Comparison of ENCODE assay signal across 8 cellular contexts in the genomic region with DNA sequence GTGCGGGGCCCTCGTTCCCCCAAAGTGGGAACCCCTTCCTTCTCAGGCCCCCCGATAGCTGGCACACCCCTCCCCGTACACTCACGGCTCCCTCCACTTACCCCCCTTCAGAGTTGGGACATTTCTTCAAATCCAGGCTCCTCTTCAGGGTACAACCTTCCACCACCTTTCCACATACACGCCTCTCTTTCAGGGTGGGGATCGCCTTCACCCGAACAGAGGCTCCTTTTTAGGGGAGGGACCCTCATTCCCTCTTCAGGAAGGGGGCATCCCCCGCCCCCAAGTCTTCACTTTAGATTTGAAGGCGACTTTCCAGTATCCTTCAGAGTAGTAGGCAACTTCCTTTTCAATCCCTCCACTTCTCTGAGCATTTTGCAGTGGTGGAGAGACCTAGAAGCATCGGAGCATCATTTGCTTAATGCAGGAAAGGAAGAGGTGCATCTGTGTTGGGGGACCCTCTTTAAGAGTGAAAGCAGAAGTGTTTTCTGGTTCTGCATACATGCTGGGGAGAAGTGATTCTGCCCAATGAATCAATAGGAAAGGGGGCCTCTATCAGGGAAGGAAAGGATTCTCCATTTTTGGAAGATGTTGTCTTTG. TPM values are rescaled to one million over a fixed set of nuclear protein-coding genes. Genes with fewer than 3 reads are reported as not detected.
A peak's percentile ranks its signal among the peaks of the same experiment; 100 is the strongest.
DNase-seq lines count a peak whose midpoint lies in the region; ATAC-seq, FAIRE-seq and TF ChIP-seq lines count a peak whose summit lies in the region.

No MANE protein-coding gene starts in this region.

- H3K79me2 ChIP-seq in Karpas-422 (ENCODE audit: low read length) = peaks cover 56% of the 10 kb centered on the region
- H3K79me2 ChIP-seq in GM12878 (ENCODE audit: control insufficient read depth, insufficient read depth, low read length) = peaks cover 58% of the 10 kb centered on the region

- H2AFZ ChIP-seq in Karpas-422 (ENCODE audit: low read length) (peak overlapping the region; percentile 31; the same call in 1 of the 2 replicates), GM12878 (ENCODE audit: control insufficient read depth, low read depth, low read length) (peak overlapping the region; percentile 68)

- no peak for TF ChIP-seq RAD21 in GM12878 (IDR thresholded peaks at IDR 0.05; ENCODE audit: insufficient read depth, low read depth, low read length)

- H4K20me1 ChIP-seq in Karpas-422 (ENCODE audit: insufficient read depth, low read depth, low read length) = peaks cover 12% of the 10 kb centered on the region; the same call in 1 of the 2 replicates
- no peaks in the 10 kb centered on the region for H4K20me1 ChIP-seq in GM12878 (ENCODE audit: control insufficient read depth, insufficient read depth)

- TF ChIP-seq CTCF in GM12878 (IDR thresholded peaks at IDR 0.05 in 2 of 3, conservative IDR thresholded peaks at IDR 0.05 in 1 of 3; ENCODE audit: control insufficient read depth in 2 of 3, extremely low read depth in 1 of 3, insufficient read depth in 1 of 3, low read depth in 3 of 3, low read length in 3 of 3) (no peak), right lobe of liver (IDR thresholded peaks at IDR 0.05) (no peak), uterus (IDR thresholded peaks at IDR 0.05) (no peak)

- CTCF ChIA-PET in GM12878 (lab: Yijun Ruan, JAX) = interaction anchor here (1.2 to 4.6 kb wide), 9 partner anchors 13 to 83 kb away, joined by 3 to 34 read pairs (median 4); no protein-coding TSS in a partner anchor

- H3K4me3 ChIP-seq in Karpas-422 (ENCODE audit: low read length) (peak overlapping the region; percentile 91), GM12878 (peak overlapping the region; percentile 92), right lobe of liver (peak overlapping the region; percentile 83 to 89 (median 87)), uterus (peak overlapping the region; percentile 73 to 82)

- WGBS in GM12878 (ENCODE audit: insufficient coverage, insufficient replicate concordance, low lambda C conversion rate, missing lambda C conversion rate) = under 1% methylated on average over 9 of the region's 11 CpGs
- WGBS in right lobe of liver (ENCODE audit: insufficient coverage, low coverage, low lambda C conversion rate, missing lambda C conversion rate) = 4% methylated on average over 11 of the region's 11 CpGs

- RAD21 ChIA-PET in GM12878 (lab: Charles Lee; ENCODE audit: unreplicated experiment) = interaction anchor here (0.7 to 4.7 kb wide), 9 partner anchors 11 to 65 kb away, joined by 3 to 41 read pairs (median 13); no protein-coding TSS in a partner anchor

- H3K36me3 ChIP-seq in Karpas-422 (ENCODE audit: insufficient read depth, low read length) (peaks cover 8% of the 10 kb centered on the region; the same call in 1 of the 2 replicates), GM12878 (ENCODE audit: control insufficient read depth in 2 of 2, insufficient read depth in 2 of 2, low read length in 1 of 2) (no peaks in the 10 kb centered on the region), right lobe of liver (no peaks in the 10 kb centered on the region), uterus (no peaks in the 10 kb centered on the region)

- in situ Hi-C loops in GM12878 (cut with MboI) = loop anchor here (5.0 kb wide), 1 partner anchor 68 kb away; no protein-coding TSS in a partner anchor

- H3K9me3 ChIP-seq in Karpas-422 (ENCODE audit: low read length) (no peaks in the 10 kb centered on the region), GM12878 (replicated peaks; ENCODE audit: control insufficient read depth, insufficient read depth, low read length) (no peaks in the 10 kb centered on the region), right lobe of liver (no peaks in the 10 kb centered on the region), uterus (no peaks in the 10 kb centered on the region)

- no peaks in the 10 kb centered on the region; the same call in 1 of the 2 replicates for H3K9me2 ChIP-seq in Karpas-422 (replicated peaks; ENCODE audit: insufficient read depth, low read length)

- no peak for DNase-seq in GM12892 (ENCODE audit: insufficient read length)
- DNase-seq in Karpas-422 = peak; percentile 93
- no peak for DNase-seq in GM12878 (ENCODE audit: low read depth, low spot score)
- no peak for DNase-seq in right lobe of liver
- no peak for DNase-seq in uterus
- DNase-seq in posterior vena cava (ENCODE audit: low spot score) = no peak
- DNase-seq in NCI-H446 treated with DMSO at 0.1 percent for 48 hours (lab: John Stamatoyannopoulos, UW) = no peak

- no peak for TF ChIP-seq EP300 in GM12878 (IDR thresholded peaks at IDR 0.05; ENCODE audit: borderline replicate concordance in 1 of 2, control insufficient read depth in 1 of 2, low read depth in 2 of 2, low read length in 2 of 2)

- peak overlapping the region; percentile 96 for H3K4me2 ChIP-seq in Karpas-422 (ENCODE audit: low read depth, low read length, poor library complexity, severe bottlenecking)
- H3K4me2 ChIP-seq in GM12878 (ENCODE audit: control insufficient read depth, insufficient read depth) = peak overlapping the region; percentile 48

- H3K4me1 ChIP-seq in Karpas-422 (ENCODE audit: low read length) (peaks cover 35% of the 10 kb centered on the region), GM12878 (ENCODE audit: control insufficient read depth, insufficient read depth, low read length) (peaks cover 3% of the 10 kb centered on the region), right lobe of liver (peaks cover 0 to 31% (median 4%) of the 10 kb centered on the region in 4 donors), uterus (peaks cover 0 to 12% of the 10 kb centered on the region in 2 donors)

- POLR2A ChIA-PET in GM12878 (lab: Charles Lee) = interaction anchor here (1.3 to 4.9 kb wide), 7 partner anchors 12 to 80 kb away, joined by 3 to 45 read pairs (median 13); no protein-coding TSS in a partner anchor

- intact Hi-C loops in GM12878 (cut with micrococcal nuclease; ENCODE audit: unreplicated experiment) = loop anchor here (1.0 to 2.0 kb wide), 3 partner anchors 27 to 68 kb away; no protein-coding TSS in a partner anchor
- intact Hi-C loops in right lobe of liver (cut with DNase I) = no loop called here
- intact Hi-C loops in uterus (cut with DNase I; ENCODE audit: low total_unique reads) = no loop called here
- intact Hi-C loops in posterior vena cava (cut with DNase I) = loop anchor here in 1 of 2 donors (5.0 kb wide), 1 partner anchor 38 kb away; no protein-coding TSS in a partner anchor

- TF ChIP-seq POLR2A in GM12892 (IDR thresholded peaks at IDR 0.05; ENCODE audit: low read depth, low read length) (no peak), GM12878 (IDR thresholded peaks at IDR 0.05; ENCODE audit: low read depth, low read length) (no peak), right lobe of liver (IDR thresholded peaks at IDR 0.05) (no peak), uterus (IDR thresholded peaks at IDR 0.05) (no peak)

- peak overlapping the region; percentile 95 for H3K27ac ChIP-seq in Karpas-422 (ENCODE audit: low read length)
- peak overlapping the region; percentile 82 for H3K27ac ChIP-seq in GM12878 (ENCODE audit: control insufficient read depth, insufficient read depth)
- H3K27ac ChIP-seq in right lobe of liver = peak overlapping the region; percentile 90 to 96 (median 92)
- peak overlapping the region; percentile 89 to 90 for H3K27ac ChIP-seq in uterus

- H3K9ac ChIP-seq in Karpas-422 (ENCODE audit: low read length) = peak overlapping the region; percentile 95
- peak overlapping the region; percentile 87 for H3K9ac ChIP-seq in GM12878 (ENCODE audit: control insufficient read depth, insufficient read depth, low read length)

- SMC1A ChIA-PET in GM12878 (lab: Charles Lee; ENCODE audit: uncharacterized antibody, unreplicated experiment) = interaction anchor here (1.3 to 6.4 kb wide), 12 partner anchors 9 to 113 kb away, joined by 3 to 63 read pairs (median 13); no protein-coding TSS in a partner anchor

- peak; percentile 40 for FAIRE-seq in GM12892 (lab: Jason Lieb, UNC)
- FAIRE-seq in GM12878 (lab: Jason Lieb, UNC) = peak; percentile 75

- BruUV-seq in GM12878 (replicated peaks; lab: Mats Ljungman, UMichigan) = no TSS peak

- ATAC-seq in GM21619 (IDR thresholded peaks at IDR 0.05; ENCODE audit: unreplicated experiment) (peak; percentile 26), GM12878 (peak; percentile 63), right lobe of liver (peak in 3 of 4 donors; percentile 1 to 13 (median 8))

- H3K27me3 ChIP-seq in Karpas-422 (ENCODE audit: low read length) = no peaks in the 10 kb centered on the region
- no peaks in the 10 kb centered on the region for H3K27me3 ChIP-seq in GM12878 (replicated peaks in 1 of 2; ENCODE audit: control insufficient read depth in 2 of 2, insufficient read depth in 2 of 2, low read length in 1 of 2)
- H3K27me3 ChIP-seq in right lobe of liver = no peaks in the 10 kb centered on the region
- H3K27me3 ChIP-seq in uterus = no peaks in the 10 kb centered on the region

TF ChIP-seq in GM12878, 131 proteins besides CTCF, POLR2A, EP300 and RAD21 (continues in another document):
- TF ChIP-seq MTA2 (IDR thresholded peaks at IDR 0.05; ENCODE audit: low read depth) = peak; percentile 18; the same call in 1 of the 2 replicates

RNA-seq across cellular contexts. Expression of gene EML4, which starts 0.8 kb away (rescaled TPM):
- 22.7 TPM for polyA plus RNA-seq in GM12892 (2012; ENCODE audit: missing spikeins)
- 61.1 and 74.8 TPM in 2 replicates for total RNA-seq in Karpas-422 (2014; rRNA removed; shearing (Covaris generic); ENCODE audit: low replicate concordance)
- total RNA-seq in GM12878 (2013; cell fraction: nucleolus; rRNA removed) = 180 and 187 TPM in 2 replicates
- total RNA-seq in GM12878 (2014; rRNA removed) = 70.9 and 82.6 TPM in 2 replicates
- total RNA-seq in GM12878 (2014; rRNA removed; fragmentation: Illumina TruSeq; extraction: Trizol) = 82.9 and 83.6 TPM in 2 replicates
- total RNA-seq in GM12878 (2021) = 80.9 and 91.3 TPM in 2 replicates
- 23.3 TPM for polyA plus RNA-seq in GM12878 (2011; ENCODE audit: low read depth)
- polyA plus RNA-seq in GM12878 (2011; rRNA removed) = 85.1 and 110 TPM in 2 replicates
- polyA plus RNA-seq in GM12878 (2011; cell fraction: cytosol; rRNA removed) = 35.9 and 42.7 TPM in 2 replicates
- 68.7 and 75.4 TPM in 2 replicates for polyA plus RNA-seq in GM12878 (2011; cell fraction: nucleus; rRNA removed)
- polyA plus RNA-seq in GM12878 (2012) = 29.2 and 32.3 TPM in 2 replicates
- polyA plus RNA-seq in GM12878 (2014; fragmentation: Illumina TruSeq; extraction: Trizol) = 78.5 and 95.8 TPM in 2 replicates
- polyA plus RNA-seq in GM12878 (2014; fragmentation: Nextera tagmentation; extraction: Ambion mirVana) = 10 to 100 TPM; 23.1 to 30.8 TPM
- polyA plus RNA-seq in GM12878 (2014; rRNA removed) = 49.6 and 54.1 TPM in 2 replicates
- polyA plus RNA-seq in GM12878 (2016; fragmentation: Nextera tagmentation; extraction: Ambion mirVana) = 10 to 100 TPM; 76.2 to 87.0 TPM
- 97.9 and 138 TPM in 2 replicates for polyA minus RNA-seq in GM12878 (2011; rRNA and poly(A)+ RNA removed)
- polyA minus RNA-seq in GM12878 (2011; cell fraction: cytosol; rRNA and poly(A)+ RNA removed) = 23.4 and 35.6 TPM in 2 replicates
- polyA minus RNA-seq in GM12878 (2011; cell fraction: nucleus; rRNA and poly(A)+ RNA removed) = 58.8 and 107 TPM in 2 replicates
- total RNA-seq in right lobe of liver = 10 to 100 TPM; 28.3 to 55.7 (median 36.7) TPM
- 10 to 100 TPM; 27.4 to 96.8 (median 58.0) TPM for total RNA-seq in uterus
- 10 to 100 TPM; 33.9 to 36.6 TPM for total RNA-seq in posterior vena cava

Comparison
In these comparisons a context has a peak if more than half of its experiments do, and no peak if none do; other contexts are left out.
1. ATAC-seq: peak in every context shown above with its lines; median percentile 63 in GM12878; 26 in GM21619; 8 in right lobe of liver.